Comparison of ENCODE assay signal across 9 cellular contexts in genomic region chr1:26848947-26849774, GRCh38. TPM values are rescaled to one million over a fixed set of nuclear protein-coding genes. Genes with fewer than 3 reads are reported as not detected.
DNase-seq lines count a peak whose midpoint lies in the region; ATAC-seq and TF ChIP-seq lines count a peak whose summit lies in the region.
"Had no signal": no experiment of that assay in that cellular context is flagged by ENCODE, and none has a peak within 500 bp of the region (broad histone marks: within the 10 kb centered on the region; RNA-seq: fewer than 3 reads in every experiment).

No MANE protein-coding gene starts in this region.

- H3K9ac ChIP-seq in Karpas-422 (ENCODE audit: low read length) = no peak overlapping the region

- DNase-seq in HT-29 (ENCODE audit: low spot score) = peak; percentile 72
- peak; percentile 83 for DNase-seq in astrocyte of the spinal cord (ENCODE audit: low read depth, low spot score)
- peak; percentile 63 for DNase-seq in left lobe of liver (ENCODE audit: low spot score)
- DNase-seq in thoracic aorta (ENCODE audit: low spot score) = no peak
- no peak for DNase-seq in Karpas-422
- no peak for DNase-seq in coronary artery (ENCODE audit: low spot score)
- DNase-seq: NCI-H446, spleen had no signal

- H3K36me3 ChIP-seq in thoracic aorta (peaks cover 30% of the 10 kb centered on the region), Karpas-422 (ENCODE audit: insufficient read depth, low read length) (peaks cover 6% of the 10 kb centered on the region; the same call in 1 of the 2 replicates)

- no peaks in the 10 kb centered on the region for H3K9me3 ChIP-seq in thoracic aorta
- no peaks in the 10 kb centered on the region for H3K9me3 ChIP-seq in Karpas-422 (ENCODE audit: low read length)
- H3K9me3 ChIP-seq: spleen had no signal

- TF ChIP-seq CTCF in astrocyte of the spinal cord (IDR thresholded peaks at IDR 0.05; ENCODE audit: low read depth, low read length) (no peak), thoracic aorta (IDR thresholded peaks at IDR 0.05) (no peak), coronary artery (IDR thresholded peaks at IDR 0.05) (no peak)

- H3K79me2 ChIP-seq in Karpas-422 (ENCODE audit: low read length) = peaks cover 8% of the 10 kb centered on the region

- peak; percentile 65 for ATAC-seq in left lobe of liver
- peak; percentile 7 for ATAC-seq in thoracic aorta (ENCODE audit: insufficient number of reproducible peaks, low FRiP score, low read depth)
- ATAC-seq in HG03108 (IDR thresholded peaks at IDR 0.05; ENCODE audit: unreplicated experiment) = no peak

- H3K9me2 ChIP-seq in Karpas-422 (replicated peaks; ENCODE audit: insufficient read depth, low read length) = no peaks in the 10 kb centered on the region

- no peaks in the 10 kb centered on the region for H3K4me1 ChIP-seq in thoracic aorta (ENCODE audit: control insufficient read depth in 1 of 2, low read depth in 2 of 2)
- no peaks in the 10 kb centered on the region for H3K4me1 ChIP-seq in Karpas-422 (ENCODE audit: low read length)

- peak overlapping the region in 1 of 2 donors; percentile 60 for H3K27ac ChIP-seq in thoracic aorta
- H3K27ac ChIP-seq in Karpas-422 (ENCODE audit: low read length) = no peak overlapping the region
- peak overlapping the region in 1 of 2 donors; percentile 75 for H3K27ac ChIP-seq in coronary artery

- H4K20me1 ChIP-seq in Karpas-422 (ENCODE audit: insufficient read depth, low read depth, low read length) = no peaks in the 10 kb centered on the region

- H3K27me3 ChIP-seq in thoracic aorta (replicated peaks; ENCODE audit: insufficient read depth) = no peaks in the 10 kb centered on the region
- no peaks in the 10 kb centered on the region for H3K27me3 ChIP-seq in Karpas-422 (ENCODE audit: low read length)
- H3K27me3 ChIP-seq: spleen had no signal

- no peak overlapping the region for H3K4me3 ChIP-seq in astrocyte of the spinal cord (ENCODE audit: low read depth, low read length)
- no peak overlapping the region for H3K4me3 ChIP-seq in thoracic aorta
- H3K4me3 ChIP-seq in Karpas-422 (ENCODE audit: low read length) = no peak overlapping the region
- no peak overlapping the region for H3K4me3 ChIP-seq in coronary artery
- H3K4me3 ChIP-seq: spleen had no signal

- no peak overlapping the region for H2AFZ ChIP-seq in Karpas-422 (ENCODE audit: low read length)

- no peak overlapping the region for H3K4me2 ChIP-seq in Karpas-422 (ENCODE audit: low read depth, low read length, poor library complexity, severe bottlenecking)

- in situ Hi-C loops in astrocyte of the spinal cord (cut with HindIII; ENCODE audit: low sequenced_read_pairs) = no loop called here

RNA-seq across cellular contexts. Expression of gene SFN, which starts 13.8 kb away (rescaled TPM):
- total RNA-seq in HT-29 (2014; rRNA removed; shearing (Covaris generic)) = 170 and 192 TPM in 2 replicates
- total RNA-seq in left lobe of liver (0.40 TPM), thoracic aorta (1 to 10 TPM; 1.9 to 3.8 TPM)
- total RNA-seq in Karpas-422 (2014; rRNA removed; shearing (Covaris generic); ENCODE audit: low replicate concordance) = 0.47 and 1.0 TPM in 2 replicates

RNA-seq across cellular contexts. Expression of gene ZDHHC18, which starts 22.7 kb away (rescaled TPM):
- total RNA-seq in HT-29 (2014; rRNA removed; shearing (Covaris generic)) = 22.9 and 30.0 TPM in 2 replicates
- total RNA-seq in left lobe of liver (10.3 TPM), thoracic aorta (10 to 100 TPM; 13.3 to 29.9 TPM)
- 25.1 and 31.0 TPM in 2 replicates for total RNA-seq in Karpas-422 (2014; rRNA removed; shearing (Covaris generic); ENCODE audit: low replicate concordance)

RNA-seq across cellular contexts. Expression of gene GPN2, which starts 40.9 kb away (rescaled TPM):
- 25.2 and 37.2 TPM in 2 replicates for total RNA-seq in HT-29 (2014; rRNA removed; shearing (Covaris generic))
- total RNA-seq in left lobe of liver = 15.9 TPM
- 10 to 100 TPM in 1 of 2 donors, 1 to 10 TPM in 1; 8.8 to 15.0 TPM for total RNA-seq in thoracic aorta
- 32.6 and 33.3 TPM in 2 replicates for total RNA-seq in Karpas-422 (2014; rRNA removed; shearing (Covaris generic); ENCODE audit: low replicate concordance)

RNA-seq across cellular contexts. Expression of gene GPATCH3, which starts 51.1 kb away (rescaled TPM):
- total RNA-seq in HT-29 (2014; rRNA removed; shearing (Covaris generic)) = 17.4 and 27.5 TPM in 2 replicates
- total RNA-seq in left lobe of liver (7.1 TPM), thoracic aorta (10 to 100 TPM; 10.3 to 11.8 TPM)
- 5.6 and 10.1 TPM in 2 replicates for total RNA-seq in Karpas-422 (2014; rRNA removed; shearing (Covaris generic); ENCODE audit: low replicate concordance)

Comparison
In these comparisons a context has a peak if more than half of its experiments do, and no peak if none do; other contexts are left out.
1. DNase-seq: peak in HT-29 (single experiment), astrocyte of the spinal cord (single experiment) and left lobe of liver (single experiment); none in thoracic aorta (single experiment), Karpas-422 (single experiment) and coronary artery (single experiment).
2. RNA of gene SFN, which starts 13.8 kb away (total RNA-seq): 170 to 192 TPM in HT-29; 1.9 to 3.8 TPM in thoracic aorta, 0.47 to 1.0 TPM in Karpas-422 and 0.40 TPM in left lobe of liver (single experiment); every median in the first group is over 10 times any median in the second.